In the genomic region with DNA sequence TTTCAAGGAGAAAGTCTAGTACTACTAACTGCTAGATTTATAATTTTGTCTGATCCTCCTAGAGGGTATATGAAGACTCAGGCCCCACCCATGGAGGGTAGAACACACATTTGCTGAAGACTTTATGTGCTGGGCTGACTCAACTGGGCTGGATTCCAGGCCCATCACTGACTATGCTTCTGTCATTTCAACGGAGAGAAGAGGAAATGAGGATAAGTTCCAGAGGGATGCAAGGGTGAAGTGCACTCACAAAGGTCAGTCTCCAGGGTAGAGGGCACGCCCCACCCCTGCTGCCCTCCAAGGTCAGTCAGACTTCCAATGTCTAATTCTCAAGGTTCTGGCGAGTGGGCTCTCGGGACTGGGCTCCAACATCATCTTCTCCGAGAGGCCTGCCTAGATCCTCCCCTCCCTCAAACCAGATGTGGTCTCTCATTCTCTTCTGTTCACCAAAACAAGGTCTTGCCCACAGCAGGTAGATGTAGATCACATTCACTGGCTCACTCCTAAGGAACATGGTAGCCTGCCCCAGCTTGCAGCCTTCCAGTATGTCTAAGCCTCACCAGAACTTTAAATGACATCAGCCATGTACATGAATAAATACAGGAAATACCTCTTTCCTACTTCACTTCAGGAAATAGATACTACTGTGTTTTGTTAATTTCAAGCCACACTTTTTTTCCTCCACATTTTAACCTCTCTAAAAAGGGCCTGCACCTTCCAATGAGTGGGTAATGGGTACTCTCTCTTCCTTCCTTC, we compare ENCODE assay signal across 13 cellular contexts. TPM values are rescaled to one million over a fixed set of nuclear protein-coding genes. Genes with fewer than 3 reads are reported as not detected.
DNase-seq lines count a peak whose midpoint lies in the region; ATAC-seq and TF ChIP-seq lines count a peak whose summit lies in the region.
"Had no signal": no experiment of that assay in that cellular context is flagged by ENCODE, and none has a peak within 500 bp of the region (broad histone marks: within the 10 kb centered on the region; RNA-seq: fewer than 3 reads in every experiment).

No MANE protein-coding gene starts in this region.

- H3K36me3 Mint-ChIP-seq in progenitor cell of endocrine pancreas (ENCODE audit: insufficient read depth) = no peaks in the 10 kb centered on the region
- no peaks in the 10 kb centered on the region for H3K36me3 Mint-ChIP-seq in activated CD8-positive, alpha-beta T cell treated with anti-CD3 and anti-CD28 coated beads, Interleukin-2, amount 10 ng/mL, durations not matched to agents 7 days and 5 days (ENCODE audit: low read depth)

- no peaks in the 10 kb centered on the region for H3K9me3 Mint-ChIP-seq in progenitor cell of endocrine pancreas (ENCODE audit: low read depth)
- no peaks in the 10 kb centered on the region for H3K9me3 Mint-ChIP-seq in activated CD8-positive, alpha-beta T cell treated with anti-CD3 and anti-CD28 coated beads, Interleukin-2, amount 10 ng/mL, durations not matched to agents 7 days and 5 days (ENCODE audit: insufficient read depth)
- H3K9me3 Mint-ChIP-seq: activated T-helper 1 cell treated with anti-CD3 and anti-CD28 coated beads, Interleukin-12 subunit alpha, Interleukin-12 subunit beta, Interleukin-2, Interleukin-4 antibody, amounts not matched to agents 30 ng/mL and 10 ng/mL and 1 ng/mL, durations not matched to agents 14 hours and 24 hours and 36 hours had no signal

- no peak overlapping the region for H3K9ac ChIP-seq in DND-41 (ENCODE audit: low read depth, low read length)

- H3K27ac Mint-ChIP-seq in progenitor cell of endocrine pancreas = peak overlapping the region; percentile 42
- H3K27ac Mint-ChIP-seq in activated CD8-positive, alpha-beta T cell treated with anti-CD3 and anti-CD28 coated beads, Interleukin-2, amount 10 ng/mL, durations not matched to agents 7 days and 5 days = no peak overlapping the region
- H3K27ac Mint-ChIP-seq: activated T-helper 1 cell treated with anti-CD3 and anti-CD28 coated beads, Interleukin-12 subunit alpha, Interleukin-12 subunit beta, Interleukin-2, Interleukin-4 antibody, amounts not matched to agents 30 ng/mL and 10 ng/mL and 1 ng/mL, durations not matched to agents 14 hours and 24 hours and 36 hours had no signal

- no peaks in the 10 kb centered on the region for H3K27me3 ChIP-seq in DND-41 (ENCODE audit: insufficient read depth, low read length, poor library complexity)

- H3K4me1 Mint-ChIP-seq in progenitor cell of endocrine pancreas (ENCODE audit: low read depth) = no peaks in the 10 kb centered on the region
- H3K4me1 Mint-ChIP-seq in activated CD8-positive, alpha-beta T cell treated with anti-CD3 and anti-CD28 coated beads, Interleukin-2, amount 10 ng/mL, durations not matched to agents 7 days and 5 days (ENCODE audit: low read depth) = peaks cover 17% of the 10 kb centered on the region

- H3K27ac ChIP-seq in DND-41 (ENCODE audit: low read length) = no peak overlapping the region

- CTCF ChIA-PET in activated CD8-positive, alpha-beta T cell treated with anti-CD3 and anti-CD28 coated beads, Interleukin-2, amount 10 ng/mL, durations not matched to agents 7 days and 5 days (lab: Charles Lee) = no interaction called here

- H2AFZ ChIP-seq in DND-41 (ENCODE audit: low read depth, low read length) = peak overlapping the region; percentile 56; the same call in 1 of the 2 replicates

- DNase-seq in DND-41 (no peak), RPMI7951 (ENCODE audit: low read depth) (peak; percentile 87), progenitor cell of endocrine pancreas (ENCODE audit: low spot score, unreplicated experiment) (no peak)
- DNase-seq in activated CD8-positive, alpha-beta T cell treated with anti-CD3 and anti-CD28 coated beads, Interleukin-2, amount 10 ng/mL, durations not matched to agents 7 days and 5 days = no peak
- no peak for DNase-seq in stimulated activated CD4-positive, alpha-beta T cell treated with anti-CD3 and anti-CD28 coated beads, Interleukin-2, amount 100 ng/mL, for 24 hours
- DNase-seq: DMS79 treated with DMSO at 0.1 percent for 48 hours had no signal

- no peak overlapping the region for H3K4me3 Mint-ChIP-seq in progenitor cell of endocrine pancreas (ENCODE audit: low read depth)
- no peak overlapping the region for H3K4me3 Mint-ChIP-seq in activated CD8-positive, alpha-beta T cell treated with anti-CD3 and anti-CD28 coated beads, Interleukin-2, amount 10 ng/mL, durations not matched to agents 7 days and 5 days
- H3K4me3 Mint-ChIP-seq: activated T-helper 1 cell treated with anti-CD3 and anti-CD28 coated beads, Interleukin-12 subunit alpha, Interleukin-12 subunit beta, Interleukin-2, Interleukin-4 antibody, amounts not matched to agents 30 ng/mL and 10 ng/mL and 1 ng/mL, durations not matched to agents 14 hours and 24 hours and 36 hours had no signal

- H3K27me3 Mint-ChIP-seq in progenitor cell of endocrine pancreas = peaks cover 4% of the 10 kb centered on the region
- H3K27me3 Mint-ChIP-seq in activated CD8-positive, alpha-beta T cell treated with anti-CD3 and anti-CD28 coated beads, Interleukin-2, amount 10 ng/mL, durations not matched to agents 7 days and 5 days (ENCODE audit: low read depth) = peaks cover 6% of the 10 kb centered on the region

- H3K9me3 ChIP-seq in DND-41 (ENCODE audit: insufficient read depth, low read length, severe bottlenecking) = no peaks in the 10 kb centered on the region

- H3K36me3 ChIP-seq in DND-41 (ENCODE audit: insufficient read depth, low read length) = no peaks in the 10 kb centered on the region

- POLR2A ChIA-PET in activated CD8-positive, alpha-beta T cell treated with anti-CD3 and anti-CD28 coated beads, Interleukin-2, amount 10 ng/mL, durations not matched to agents 7 days and 5 days (lab: Charles Lee) = no interaction called here

- H3K4me1 ChIP-seq in DND-41 (ENCODE audit: insufficient read depth, low read length) = 0 out of 2 replicates have a peak, but pooled peaks cover 3% of the 10 kb centered on the region

- TF ChIP-seq CTCF in DND-41 (IDR thresholded peaks at IDR 0.05; ENCODE audit: borderline replicate concordance, extremely low read depth, low read length, poor library complexity, severe bottlenecking) = no peak
- no peak for TF ChIP-seq CTCF in progenitor cell of endocrine pancreas (IDR thresholded peaks at IDR 0.05; ENCODE audit: unreplicated experiment)

- no peaks in the 10 kb centered on the region for H4K20me1 ChIP-seq in DND-41 (ENCODE audit: insufficient read depth, low read length)

- ATAC-seq in DND-41 (ENCODE audit: insufficient read depth, low read depth) (no peak), esophagus mucosa (peak; percentile 66), GM19463 (IDR thresholded peaks at IDR 0.05; ENCODE audit: unreplicated experiment) (no peak), GM21515 (IDR thresholded peaks at IDR 0.05; ENCODE audit: unreplicated experiment) (no peak)
- no peak for ATAC-seq in activated CD8-positive, alpha-beta T cell treated with anti-CD3 and anti-CD28 coated beads, Interleukin-2, amount 10 ng/mL, durations not matched to agents 7 days and 5 days

- no peak overlapping the region for H3K4me3 ChIP-seq in DND-41 (ENCODE audit: low read depth in 1 of 2, low read length in 2 of 2)
- H3K4me3 ChIP-seq: lung, skin epidermis had no signal

- no peaks in the 10 kb centered on the region for H3K79me2 ChIP-seq in DND-41 (ENCODE audit: insufficient read depth, low read length)

- H3K4me2 ChIP-seq in DND-41 (ENCODE audit: insufficient read depth, low read length) = no peak overlapping the region

RNA-seq across cellular contexts. Expression of a gene that starts 7.3 kb away (rescaled TPM):
- not detected in 2 replicates for total RNA-seq in RPMI7951 (2014; rRNA removed; shearing (Covaris generic))
- total RNA-seq in esophagus mucosa (not detected), progenitor cell of endocrine pancreas (not detected in 2 replicates)
- total RNA-seq in activated CD8-positive, alpha-beta T cell treated with anti-CD3 and anti-CD28 coated beads, Interleukin-2, amount 10 ng/mL, durations not matched to agents 7 days and 5 days = not detected
- total RNA-seq: activated T-helper 1 cell treated with anti-CD3 and anti-CD28 coated beads, Interleukin-12 subunit alpha, Interleukin-12 subunit beta, Interleukin-2, Interleukin-4 antibody, amounts not matched to agents 30 ng/mL and 10 ng/mL and 1 ng/mL, durations not matched to agents 14 hours and 24 hours and 36 hours; lung; T-helper 2 cell treated with Interferon-gamma antibody and Interleukin-4, amounts not matched to agents 100 ng/mL and 5 ng/mL, for 36 hours had no signal

RNA-seq across cellular contexts. Expression of a gene that starts 9.7 kb away (rescaled TPM):
- 29.1 and 54.4 TPM in 2 replicates for total RNA-seq in RPMI7951 (2014; rRNA removed; shearing (Covaris generic))
- total RNA-seq in esophagus mucosa (50.5 TPM), progenitor cell of endocrine pancreas (25.0 and 26.5 TPM in 2 replicates)
- total RNA-seq in activated CD8-positive, alpha-beta T cell treated with anti-CD3 and anti-CD28 coated beads, Interleukin-2, amount 10 ng/mL, durations not matched to agents 7 days and 5 days = 10 to 100 TPM; 10.4 to 11.7 TPM

RNA-seq across cellular contexts. Expression of a gene that starts 55.1 kb away (rescaled TPM):
- total RNA-seq in RPMI7951 (2014; rRNA removed; shearing (Covaris generic)) = under 0.01 and 0.60 TPM in 2 replicates
- total RNA-seq in esophagus mucosa (0.92 TPM), progenitor cell of endocrine pancreas (0.20 and 0.22 TPM in 2 replicates)
- not detected for total RNA-seq in activated CD8-positive, alpha-beta T cell treated with anti-CD3 and anti-CD28 coated beads, Interleukin-2, amount 10 ng/mL, durations not matched to agents 7 days and 5 days
- total RNA-seq: activated T-helper 1 cell treated with anti-CD3 and anti-CD28 coated beads, Interleukin-12 subunit alpha, Interleukin-12 subunit beta, Interleukin-2, Interleukin-4 antibody, amounts not matched to agents 30 ng/mL and 10 ng/mL and 1 ng/mL, durations not matched to agents 14 hours and 24 hours and 36 hours; T-helper 2 cell treated with Interferon-gamma antibody and Interleukin-4, amounts not matched to agents 100 ng/mL and 5 ng/mL, for 36 hours had no signal
